Comparison of ENCODE assay signal across 1 cellular context in genomic region chr14:73758392-73759182, GRCh38.
TF ChIP-seq lines count a peak whose summit lies in the region.

No MANE protein-coding gene starts in this region.

TF ChIP-seq in GM12878, 131 proteins besides CTCF, POLR2A, EP300 and RAD21 (continued from another document and continues in another):
- TF ChIP-seq SKIL (IDR thresholded peaks at IDR 0.05; ENCODE audit: low read depth, poor library complexity, severe bottlenecking) (no peak), HDGF (IDR thresholded peaks at IDR 0.05) (peak; percentile 61; the same call in 1 of the 2 replicates), USF2 (IDR thresholded peaks at IDR 0.05; ENCODE audit: borderline replicate concordance, low read depth, low read length) (no peak), WRNIP1 (IDR thresholded peaks at IDR 0.05; ENCODE audit: borderline replicate concordance, low read depth, low read length) (no peak), ZNF687 (IDR thresholded peaks at IDR 0.05) (peak; percentile 98), NR2F1 (conservative IDR thresholded peaks at IDR 0.05) (no peak), POLR2AphosphoS5 (IDR thresholded peaks at IDR 0.05; ENCODE audit: low read length) (peak; percentile 77), BCLAF1 (IDR thresholded peaks at IDR 0.05) (no peak), TCF7 (IDR thresholded peaks at IDR 0.05; ENCODE audit: borderline replicate concordance) (0 out of 2 replicates have a peak, but pooled peaks have one; percentile 46), NR2C2 (IDR thresholded peaks at IDR 0.05; ENCODE audit: borderline replicate concordance, control insufficient read depth, insufficient read length, low read depth) (no peak), ZSCAN29 (IDR thresholded peaks at IDR 0.05) (no peak), FOXK2 (IDR thresholded peaks at IDR 0.05) (no peak), MYC (IDR thresholded peaks at IDR 0.05; ENCODE audit: insufficient read depth, insufficient read length, insufficient replicate concordance, low read length, severe bottlenecking) (no peak), PML (IDR thresholded peaks at IDR 0.05; ENCODE audit: low read length) (no peak), IRF3 (IDR thresholded peaks at IDR 0.05) (no peak), CHD2 (IDR thresholded peaks at IDR 0.05; ENCODE audit: borderline replicate concordance, low read depth, low read length) (0 out of 2 replicates have a peak, but pooled peaks have one; percentile 32), MAX (IDR thresholded peaks at IDR 0.05; ENCODE audit: low read depth, low read length) (peak; percentile 80; the same call in 1 of the 2 replicates), TCF12 (IDR thresholded peaks at IDR 0.05; ENCODE audit: low read depth, low read length) (peak; percentile 81; the same call in 1 of the 2 replicates), GATAD2B (conservative IDR thresholded peaks at IDR 0.05; ENCODE audit: low read depth) (peak; percentile 55; the same call in 1 of the 2 replicates), ZNF592 (IDR thresholded peaks at IDR 0.05) (peak; percentile 46; the same call in 1 of the 2 replicates), HDAC6 (IDR thresholded peaks at IDR 0.05; ENCODE audit: unreplicated experiment) (peak; percentile 46), EZH2 (IDR thresholded peaks at IDR 0.05; ENCODE audit: borderline replicate concordance, control insufficient read depth, low read depth, low read length) (no peak), BHLHE40 (IDR thresholded peaks at IDR 0.05; ENCODE audit: borderline replicate concordance in 1 of 2, low read depth in 2 of 2, low read length in 1 of 2) (peak; percentile 17 to 43; a peak in 3 of 4 replicates), ESRRA (IDR thresholded peaks at IDR 0.05; ENCODE audit: low read length) (no peak), CEBPB (IDR thresholded peaks at IDR 0.05; ENCODE audit: borderline replicate concordance in 1 of 2, low read depth in 2 of 2, low read length in 2 of 2) (no peak), RAD51 (IDR thresholded peaks at IDR 0.05) (0 out of 2 replicates have a peak, but pooled peaks have one; percentile 15), TAF1 (IDR thresholded peaks at IDR 0.05; ENCODE audit: borderline replicate concordance, low read depth, low read length) (no peak), NBN (IDR thresholded peaks at IDR 0.05) (peak; percentile 78), NKRF (conservative IDR thresholded peaks at IDR 0.05) (peak; percentile 45; the same call in 1 of the 2 replicates), BMI1 (IDR thresholded peaks at IDR 0.05; ENCODE audit: borderline replicate concordance) (no peak), ELK1 (IDR thresholded peaks at IDR 0.05; ENCODE audit: low read depth, low read length) (peak; percentile 18; the same call in 1 of the 2 replicates), TCF3 (IDR thresholded peaks at IDR 0.05; ENCODE audit: borderline replicate concordance, insufficient read depth, low read depth, low read length) (peak; percentile 85), MLLT1 (IDR thresholded peaks at IDR 0.05) (peak; percentile 74), DPF2 (IDR thresholded peaks at IDR 0.05) (peak; percentile 68), LARP7 (IDR thresholded peaks at IDR 0.05) (peak; percentile 17; the same call in 1 of the 2 replicates)
